Comparison of ENCODE assay signal across 21 cellular contexts in genomic region chr3:185560676-185561075, GRCh38. TPM values are rescaled to one million over a fixed set of nuclear protein-coding genes. Genes with fewer than 3 reads are reported as not detected.
DNase-seq lines count a peak whose midpoint lies in the region; ATAC-seq, FAIRE-seq and TF ChIP-seq lines count a peak whose summit lies in the region.
"Had no signal": no experiment of that assay in that cellular context is flagged by ENCODE, and none has a peak within 500 bp of the region (broad histone marks: within the 10 kb centered on the region; RNA-seq: fewer than 3 reads in every experiment).

No MANE protein-coding gene starts in this region.

- no peak for TF ChIP-seq EP300 in H1 (IDR thresholded peaks at IDR 0.05; ENCODE audit: borderline replicate concordance in 1 of 2, low read depth in 2 of 2, low read length in 2 of 2)

- no peak for FAIRE-seq in H1 (lab: Jason Lieb, UNC)
- FAIRE-seq: GM12878, GM19239, HepG2 had no signal

- peak overlapping the region; percentile 81; the same call in 1 of the 2 replicates for H2BK15ac ChIP-seq in H1 (ENCODE audit: low read length)

- H3K9me3 Mint-ChIP-seq in neural progenitor cell, result no peaks in the 10 kb centered on the region
- H3K9me3 Mint-ChIP-seq in activated CD4-positive, alpha-beta T cell treated with anti-CD3 and anti-CD28 coated beads, Interleukin-2, amount 10 ng/mL, durations not matched to agents 7 days and 5 days, result no peaks in the 10 kb centered on the region
- H3K9me3 Mint-ChIP-seq: HFFc6 had no signal

- H3K9me3 ChIP-seq in cardiac muscle cell (ENCODE audit: low read depth) (no peaks in the 10 kb centered on the region), H1 (ENCODE audit: insufficient read depth in 2 of 2, low read depth in 1 of 2, low read length in 1 of 2) (no peaks in the 10 kb centered on the region), neural progenitor cell (ENCODE audit: low read depth) (no peaks in the 10 kb centered on the region)
- H3K9me3 ChIP-seq: SK-N-SH had no signal

- no peaks in the 10 kb centered on the region for H3K36me3 ChIP-seq in cardiac muscle cell
- no peaks in the 10 kb centered on the region for H3K36me3 ChIP-seq in H1 (ENCODE audit: control insufficient read depth in 2 of 4, insufficient read depth in 4 of 4, low read length in 3 of 4)
- H3K36me3 ChIP-seq in neural progenitor cell, result no peaks in the 10 kb centered on the region

- H4K91ac ChIP-seq in H1 (replicated peaks; ENCODE audit: insufficient read length, low read length), result no peak overlapping the region

- peaks cover 7% of the 10 kb centered on the region for H3K27me3 Mint-ChIP-seq in neural progenitor cell (ENCODE audit: insufficient read depth, low read depth)
- peaks cover 2% of the 10 kb centered on the region for H3K27me3 Mint-ChIP-seq in activated CD4-positive, alpha-beta T cell treated with anti-CD3 and anti-CD28 coated beads, Interleukin-2, amount 10 ng/mL, durations not matched to agents 7 days and 5 days

- H3K79me2 ChIP-seq in H1 (ENCODE audit: control insufficient read depth in 1 of 2, insufficient read depth in 2 of 2, low read length in 2 of 2) (no peaks in the 10 kb centered on the region), neural progenitor cell (ENCODE audit: low read depth) (no peaks in the 10 kb centered on the region)

- no peak overlapping the region for H3K56ac ChIP-seq in H1 (replicated peaks; ENCODE audit: insufficient read length, low read depth, low read length)

- H3K14ac ChIP-seq in H1 (ENCODE audit: insufficient read length), result no peak overlapping the region

- H3K9ac ChIP-seq in H1 (replicated peaks in 1 of 4; ENCODE audit: extremely low read depth in 1 of 4, low read depth in 3 of 4, low read length in 3 of 4), result no peak overlapping the region
- H3K9ac ChIP-seq in neural progenitor cell, result no peak overlapping the region
- H3K9ac ChIP-seq: KMS-11, SK-N-SH had no signal

- TF ChIP-seq POLR2A in H1 (IDR thresholded peaks at IDR 0.05; ENCODE audit: control extremely low read depth in 1 of 2, low read depth in 2 of 2, low read length in 2 of 2) (no peak), GM18505 (IDR thresholded peaks at IDR 0.05; ENCODE audit: borderline replicate concordance, extremely low read depth, insufficient read depth, insufficient read length) (no peak)

- no peak for TF ChIP-seq RAD21 in H1 (IDR thresholded peaks at IDR 0.05 in 1 of 2, conservative IDR thresholded peaks at IDR 0.05 in 1 of 2; ENCODE audit: low read depth in 2 of 2, low read length in 2 of 2)

- intact Hi-C loops in left ventricle myocardium superior (cut with micrococcal nuclease), result no loop called here

- no peak overlapping the region for H3K4me3 ChIP-seq in cardiac muscle cell
- no peak overlapping the region; a peak in 1 of 8 replicates for H3K4me3 ChIP-seq in H1 (ENCODE audit: extremely low read depth in 1 of 4, insufficient read depth in 2 of 4, low read depth in 3 of 4, low read length in 4 of 4)
- H3K4me3 ChIP-seq in neural progenitor cell, result no peak overlapping the region
- H3K4me3 ChIP-seq: GM12878 had no signal

- no peak overlapping the region for H3K23ac ChIP-seq in H1 (ENCODE audit: insufficient read length)

- DNase-seq in cardiac muscle cell (ENCODE audit: low read depth in 1 of 2, low spot score in 1 of 2) (peak in 1 of 2 donors; percentile 66), left ventricle myocardium superior (no peak), H1 (ENCODE audit: low read depth in 1 of 2, low spot score in 2 of 2) (no peak), neural progenitor cell (ENCODE audit: low spot score) (no peak), EL (no peak), SIG-M5 (lab: John Stamatoyannopoulos, UW) (no peak)
- DNase-seq in activated CD4-positive, alpha-beta T cell treated with anti-CD3 and anti-CD28 coated beads, Interleukin-2, amount 10 ng/mL, durations not matched to agents 7 days and 5 days, result no peak
- DNase-seq: 8988T, DMS153, GOT3, HFFc6, NCI-H1417 treated with DMSO at 0.1 percent for 48 hours, NCI-H2029 treated with DMSO at 0.1 percent for 48 hours, NCI-H510A, NCI-H82, SK-N-SH had no signal

- H3F3A ChIP-seq in neural progenitor cell (ENCODE audit: low read depth), result no peaks in the 10 kb centered on the region

- peak overlapping the region; percentile 88; the same call in 1 of the 2 replicates for H2BK12ac ChIP-seq in H1 (ENCODE audit: low read depth, low read length)

- peak overlapping the region; percentile 69 for H3K4ac ChIP-seq in H1 (replicated peaks; ENCODE audit: insufficient read length, low read depth, low read length)

- H3K27ac Mint-ChIP-seq in neural progenitor cell, result no peak overlapping the region
- no peak overlapping the region for H3K27ac Mint-ChIP-seq in activated CD4-positive, alpha-beta T cell treated with anti-CD3 and anti-CD28 coated beads, Interleukin-2, amount 10 ng/mL, durations not matched to agents 7 days and 5 days
- H3K27ac Mint-ChIP-seq: HFFc6 had no signal

- no peaks in the 10 kb centered on the region for H3K23me2 ChIP-seq in H1 (ENCODE audit: low read depth, low read length)

- H3K18ac ChIP-seq in H1 (ENCODE audit: extremely low read depth, low read length), result peak overlapping the region; percentile 90; the same call in 1 of the 2 replicates

- H3K79me1 ChIP-seq in H1 (ENCODE audit: low read depth, low read length), result no peaks in the 10 kb centered on the region

- H3K4me1 Mint-ChIP-seq in neural progenitor cell, result peaks cover 7% of the 10 kb centered on the region
- H3K4me1 Mint-ChIP-seq in activated CD4-positive, alpha-beta T cell treated with anti-CD3 and anti-CD28 coated beads, Interleukin-2, amount 10 ng/mL, durations not matched to agents 7 days and 5 days, result peaks cover 18% of the 10 kb centered on the region

- ATAC-seq in left ventricle myocardium superior (no peak), GM18505 (IDR thresholded peaks at IDR 0.05; ENCODE audit: unreplicated experiment) (no peak)
- ATAC-seq: GM12878, HepG2 had no signal

- H2AFZ ChIP-seq in H1 (ENCODE audit: low read length) (no peak overlapping the region; the same call in 1 of the 2 replicates), neural progenitor cell (replicated peaks) (peak overlapping the region; percentile 34)

- no peaks in the 10 kb centered on the region for H3K27me3 ChIP-seq in cardiac muscle cell
- H3K27me3 ChIP-seq in H1 (replicated peaks in 1 of 4; ENCODE audit: control insufficient read depth in 3 of 4, extremely low read depth in 1 of 4, insufficient read depth in 3 of 4, low read length in 3 of 4), result no peaks in the 10 kb centered on the region
- H3K27me3 ChIP-seq in neural progenitor cell, result peaks cover 9% of the 10 kb centered on the region

- no peak overlapping the region for H4K5ac ChIP-seq in H1 (ENCODE audit: insufficient read length, low read depth, low read length)

- H3K36me3 Mint-ChIP-seq in neural progenitor cell, result no peaks in the 10 kb centered on the region
- H3K36me3 Mint-ChIP-seq in activated CD4-positive, alpha-beta T cell treated with anti-CD3 and anti-CD28 coated beads, Interleukin-2, amount 10 ng/mL, durations not matched to agents 7 days and 5 days (ENCODE audit: low read depth), result no peaks in the 10 kb centered on the region

- 0 out of 4 replicates have a peak overlapping the region, but pooled peaks of 1 of the 2 experiments have one; percentile 10 for H3K4me2 ChIP-seq in H1 (ENCODE audit: insufficient read depth in 1 of 2, low read depth in 2 of 2, low read length in 2 of 2)
- H3K4me2 ChIP-seq in neural progenitor cell, result no peak overlapping the region
- H3K4me2 ChIP-seq: KMS-11, SK-N-SH had no signal

- H2AK5ac ChIP-seq in H1 (ENCODE audit: low read depth, low read length), result no peak overlapping the region; the same call in 1 of the 2 replicates

- no peak for TF ChIP-seq CTCF in cardiac muscle cell (IDR thresholded peaks at IDR 0.05; ENCODE audit: low read depth, low read length)
- TF ChIP-seq CTCF in H1 (IDR thresholded peaks at IDR 0.05; ENCODE audit: control extremely low read depth in 1 of 3, insufficient read depth in 1 of 3, low read depth in 1 of 3, low read length in 3 of 3), result no peak
- TF ChIP-seq CTCF in neural progenitor cell (IDR thresholded peaks at IDR 0.05), result no peak

- H3K4me1 ChIP-seq in cardiac muscle cell (ENCODE audit: low read depth), result peaks cover 38% of the 10 kb centered on the region
- H3K4me1 ChIP-seq in H1 (replicated peaks in 1 of 4; ENCODE audit: control insufficient read depth in 3 of 4, insufficient read depth in 4 of 4, low read length in 3 of 4), result peaks cover 6 to 16% (median 9%) of the 10 kb centered on the region in 4 experiments
- peaks cover 10% of the 10 kb centered on the region for H3K4me1 ChIP-seq in neural progenitor cell

- 86% methylated on average over 13 of the region's 13 CpGs; no CpG with 5 or more reads in 1 of the 2 experiments for WGBS in H1 (ENCODE audit: extremely low coverage in 1 of 2, insufficient coverage in 1 of 2, insufficient read length in 1 of 2, insufficient replicate concordance in 2 of 2, low coverage in 1 of 2, low lambda C conversion rate in 2 of 2, missing lambda C conversion rate in 1 of 2), 2 experiments

- CTCF ChIA-PET in H1 (lab: Charles Lee; ENCODE audit: partially characterized antibody), result interaction anchor here (0.7 to 5.7 kb wide), 7 partner anchors 11 to 1757 kb away, joined by 3 to 69 read pairs (median 3); no protein-coding TSS in a partner anchor
- CTCF ChIA-PET in activated CD4-positive, alpha-beta T cell treated with anti-CD3 and anti-CD28 coated beads, Interleukin-2, amount 10 ng/mL, durations not matched to agents 7 days and 5 days (lab: Charles Lee), result interaction anchor here (0.6 to 1.8 kb wide), 3 partner anchors 14 to 78 kb away, joined by 3 to 4 read pairs (median 4); no protein-coding TSS in a partner anchor

- no peak overlapping the region; the same call in 1 of the 2 replicates for H4K8ac ChIP-seq in H1 (ENCODE audit: extremely low read depth, insufficient read depth, low read length)

- peak overlapping the region; percentile 54 for H2BK120ac ChIP-seq in H1 (replicated peaks; ENCODE audit: low read depth, low read length)

- POLR2A ChIA-PET in H1 (lab: Charles Lee; ENCODE audit: partially characterized antibody), result interaction anchor here (1.8 to 1.9 kb wide), 2 partner anchors 15 to 21 kb away, joined by 5 to 8 read pairs; no protein-coding TSS in a partner anchor
- POLR2A ChIA-PET in activated CD4-positive, alpha-beta T cell treated with anti-CD3 and anti-CD28 coated beads, Interleukin-2, amount 10 ng/mL, durations not matched to agents 7 days and 5 days (lab: Charles Lee), result no interaction called here

- no peak overlapping the region for H3K4me3 Mint-ChIP-seq in neural progenitor cell
- H3K4me3 Mint-ChIP-seq in activated CD4-positive, alpha-beta T cell treated with anti-CD3 and anti-CD28 coated beads, Interleukin-2, amount 10 ng/mL, durations not matched to agents 7 days and 5 days, result no peak overlapping the region
- H3K4me3 Mint-ChIP-seq: HFFc6 had no signal

- H3K27ac ChIP-seq in cardiac muscle cell, result peak overlapping the region; percentile 82
- no peak overlapping the region for H3K27ac ChIP-seq in H1 (ENCODE audit: low read depth, low read length)
- no peak overlapping the region for H3K27ac ChIP-seq in neural progenitor cell
- H3K27ac ChIP-seq: KMS-11 had no signal

- 0 out of 2 replicates have a peak overlapping the region, but pooled peaks have one; percentile 80 for H2BK20ac ChIP-seq in H1 (ENCODE audit: low read length)

- no peak overlapping the region for H2BK5ac ChIP-seq in H1 (ENCODE audit: low read depth, low read length)

- no peaks in the 10 kb centered on the region for H4K20me1 ChIP-seq in H1 (replicated peaks in 1 of 2; ENCODE audit: control insufficient read depth in 1 of 2, insufficient read depth in 2 of 2, low read length in 2 of 2)
- H4K20me1 ChIP-seq in neural progenitor cell (ENCODE audit: low read depth), result no peaks in the 10 kb centered on the region

RNA-seq across cellular contexts. Expression of gene LIPH, which starts 8.3 kb away (rescaled TPM):
- total RNA-seq in cardiac muscle cell, result 1.1 and 2.3 TPM in 2 replicates
- 0.40 and 1.5 TPM in 2 replicates for polyA plus RNA-seq in cardiac muscle cell
- 0.10 TPM for total RNA-seq in left ventricle myocardium superior
- 0.44 TPM in 1 of 2 replicates, not detected in the other for total RNA-seq in H1 (2021; fragmentation: NEBNext Ultra II Directional; extraction: Animal tissue kit (Norgen Biotek cat#: 25700))
- polyA plus RNA-seq in H1 (2011; rRNA removed), result 0.06 and 0.08 TPM in 2 replicates
- polyA plus RNA-seq in H1 (2011; cell fraction: cytosol; rRNA removed), result 0.05 TPM
- not detected for polyA plus RNA-seq in H1 (2011; cell fraction: nucleus; rRNA removed)
- 0.05 to 0.15 TPM (median 0.13 TPM) in 3 of 4 replicates, not detected in the other for polyA plus RNA-seq in H1 (2012, experiment 1 of 2)
- not detected for polyA plus RNA-seq in H1 (2012, experiment 2 of 2)
- polyA plus RNA-seq in H1 (2013, experiment 1 of 2), result 0.24 TPM
- polyA plus RNA-seq in H1 (2013, experiment 2 of 2), result 0.28 TPM
- 0.03 TPM in 1 of 2 replicates, not detected in the other for polyA minus RNA-seq in H1 (2011; rRNA and poly(A)+ RNA removed)
- polyA minus RNA-seq in H1 (2011; cell fraction: cytosol; rRNA and poly(A)+ RNA removed), result not detected
- not detected for polyA minus RNA-seq in H1 (2011; cell fraction: nucleus; rRNA and poly(A)+ RNA removed)
- 0.03 TPM in 1 of 2 replicates, not detected in the other for total RNA-seq in neural progenitor cell (ENCODE audit: low replicate concordance)
- total RNA-seq in activated CD4-positive, alpha-beta T cell treated with anti-CD3 and anti-CD28 coated beads, Interleukin-2, amount 10 ng/mL, durations not matched to agents 7 days and 5 days, result not detected
- polyA plus RNA-seq: SK-N-SH had no signal

RNA-seq across cellular contexts. Expression of gene SENP2, which starts 25.4 kb away (rescaled TPM):
- total RNA-seq in cardiac muscle cell (23.7 and 53.6 TPM in 2 replicates), left ventricle myocardium superior (25.1 TPM), neural progenitor cell (ENCODE audit: low replicate concordance) (46.5 and 48.4 TPM in 2 replicates)
- polyA plus RNA-seq in cardiac muscle cell (26.9 and 37.7 TPM in 2 replicates), H1 (2011; rRNA removed) (25.2 and 27.5 TPM in 2 replicates)
- 69.3 and 75.5 TPM in 2 replicates for total RNA-seq in H1 (2021; fragmentation: NEBNext Ultra II Directional; extraction: Animal tissue kit (Norgen Biotek cat#: 25700))
- polyA plus RNA-seq in H1 (2011; cell fraction: cytosol; rRNA removed), result 42.9 TPM
- polyA plus RNA-seq in H1 (2011; cell fraction: nucleus; rRNA removed), result 40.0 TPM
- polyA plus RNA-seq in H1 (2012, experiment 1 of 2), result 33.9 to 44.9 TPM (median 40.9 TPM) in 4 replicates
- polyA plus RNA-seq in H1 (2012, experiment 2 of 2), result 4.4 TPM
- polyA plus RNA-seq in H1 (2013, experiment 1 of 2), result 37.4 TPM
- 38.2 TPM for polyA plus RNA-seq in H1 (2013, experiment 2 of 2)
- 83.2 and 93.8 TPM in 2 replicates for polyA minus RNA-seq in H1 (2011; rRNA and poly(A)+ RNA removed)
- polyA minus RNA-seq in H1 (2011; cell fraction: cytosol; rRNA and poly(A)+ RNA removed), result 51.6 TPM
- polyA minus RNA-seq in H1 (2011; cell fraction: nucleus; rRNA and poly(A)+ RNA removed), result 59.4 TPM
- total RNA-seq in activated CD4-positive, alpha-beta T cell treated with anti-CD3 and anti-CD28 coated beads, Interleukin-2, amount 10 ng/mL, durations not matched to agents 7 days and 5 days, result 10 to 100 TPM; 29.7 to 31.2 TPM
